10 cellular contexts compared by ENCODE assay signal in the genomic region with DNA sequence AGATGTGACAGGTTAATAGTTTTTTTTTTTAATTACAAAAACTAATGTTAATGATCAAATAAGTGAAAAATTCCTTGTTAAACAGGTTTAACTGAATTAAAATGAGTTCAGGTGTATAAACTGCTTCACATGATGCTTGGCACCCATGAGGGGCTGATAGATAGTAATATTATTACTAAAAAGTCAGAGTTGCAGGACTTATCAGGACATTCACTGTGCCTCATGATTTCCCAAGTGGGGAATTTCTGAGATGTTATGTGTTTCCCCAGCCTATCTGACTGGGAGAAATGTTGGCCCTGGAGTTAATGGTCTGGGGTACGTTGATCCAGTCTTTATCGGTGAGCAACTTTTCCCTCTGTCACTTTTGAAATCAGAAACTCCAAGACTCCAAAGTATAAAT.
"Had no signal": no experiment of that assay in that cellular context is flagged by ENCODE, and none has a peak within 500 bp of the region (broad histone marks: within the 10 kb centered on the region; RNA-seq: fewer than 3 reads in every experiment).

No MANE protein-coding gene starts in this region.

- DNase-seq: H9, HCEC 1CT, HFFc6, IMR-90, KBM-7 had no signal

- FAIRE-seq: H1, H54, HTR-8/SVneo had no signal

- H3K4me3 Mint-ChIP-seq: GM23338, H9, HFFc6 had no signal

- H3K27ac ChIP-seq: KMS-11 had no signal

- ATAC-seq: GM23338 had no signal

- H3K27ac Mint-ChIP-seq: GM23338, H9, HFFc6 had no signal

- H3K9ac ChIP-seq: KMS-11 had no signal

- H3K9me3 Mint-ChIP-seq: GM23338, H9, HFFc6 had no signal

- H3K4me2 ChIP-seq: GM23338, KMS-11 had no signal

- H3K4me3 ChIP-seq: GM23338 had no signal

- H2AFZ ChIP-seq: GM23338 had no signal
